In the genomic region with DNA sequence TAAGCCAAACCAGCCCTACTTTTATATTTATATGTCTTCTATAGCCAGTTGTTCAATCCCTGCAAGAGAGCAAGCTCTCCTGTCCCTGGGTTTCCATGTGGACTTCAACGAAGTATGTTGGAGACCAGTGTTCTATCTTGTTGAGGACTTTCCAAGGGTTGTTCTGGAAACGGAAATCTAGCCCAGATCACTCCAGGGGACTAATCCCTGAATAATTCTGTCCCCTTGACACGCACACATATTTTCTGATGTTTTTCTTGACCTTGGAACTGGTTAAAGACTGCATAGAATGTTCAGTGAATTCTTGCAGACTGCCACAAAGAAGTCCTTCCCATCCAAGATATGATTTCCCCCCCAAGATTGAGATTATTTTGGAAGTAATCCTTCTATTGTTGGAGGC, we compare ENCODE assay signal across 1 cellular context.
TF ChIP-seq lines count a peak whose summit lies in the region.

No MANE protein-coding gene starts in this region.

TF ChIP-seq in HepG2, 621 proteins besides CTCF, POLR2A, EP300 and RAD21:
- no peak for TF ChIP-seq ZFX (CRISPR knock-in tag; IDR thresholded peaks at IDR 0.05; ENCODE audit: low read depth)
